Comparison of ENCODE assay signal across 12 cellular contexts in genomic region chr5:148760945-148761638, GRCh38.
DNase-seq lines count a peak whose midpoint lies in the region; ATAC-seq lines count a peak whose summit lies in the region.
"Had no signal": no experiment of that assay in that cellular context is flagged by ENCODE, and none has a peak within 500 bp of the region (broad histone marks: within the 10 kb centered on the region; RNA-seq: fewer than 3 reads in every experiment).

No MANE protein-coding gene starts in this region.

- ATAC-seq in GM18907 (IDR thresholded peaks at IDR 0.05; ENCODE audit: unreplicated experiment) (peak; percentile 100), GM21786 (IDR thresholded peaks at IDR 0.05; ENCODE audit: unreplicated experiment) (peak; percentile 100), HG03457 (IDR thresholded peaks at IDR 0.05; ENCODE audit: unreplicated experiment) (peak; percentile 100)

- DNase-seq in immature natural killer cell: peak; percentile 44 to 59 (median 59)
- DNase-seq in CD1c-positive myeloid dendritic cell (ENCODE audit: extremely low spot score): no peak
- DNase-seq in hypothalamus (lab: John Stamatoyannopoulos, UW): no peak
- DNase-seq in activated CD4-positive, alpha-beta memory T cell treated with anti-CD3 and anti-CD28 coated beads, Interleukin-2, amount 10 ng/mL, durations not matched to agents 7 days and 5 days: no peak
- DNase-seq in effector CD8-positive, alpha-beta T cell (lab: John Stamatoyannopoulos, UW): no peak
- DNase-seq: activated CD4-positive, alpha-beta T cell treated with anti-CD3 and anti-CD28 coated beads, Interleukin-2, amount 10 ng/mL, durations not matched to agents 7 days and 5 days; DND-41 had no signal

- peaks cover 4 to 20% (median 12%) of the 10 kb centered on the region in 6 donors for H3K9me3 Mint-ChIP-seq in immature natural killer cell
- H3K9me3 Mint-ChIP-seq in activated CD4-positive, alpha-beta memory T cell treated with anti-CD3 and anti-CD28 coated beads, Interleukin-2, amount 10 ng/mL, durations not matched to agents 7 days and 5 days: no peaks in the 10 kb centered on the region
- H3K9me3 Mint-ChIP-seq: activated CD4-positive, alpha-beta T cell treated with anti-CD3 and anti-CD28 coated beads, Interleukin-2, amount 10 ng/mL, durations not matched to agents 7 days and 5 days had no signal

- H3K4me1 Mint-ChIP-seq in immature natural killer cell: peaks cover 17 to 27% of the 10 kb centered on the region in 2 donors
- peaks cover 8% of the 10 kb centered on the region for H3K4me1 Mint-ChIP-seq in activated CD4-positive, alpha-beta memory T cell treated with anti-CD3 and anti-CD28 coated beads, Interleukin-2, amount 10 ng/mL, durations not matched to agents 7 days and 5 days

- CTCF ChIA-PET in activated CD4-positive, alpha-beta memory T cell treated with anti-CD3 and anti-CD28 coated beads, Interleukin-2, amount 10 ng/mL, durations not matched to agents 7 days and 5 days (lab: Charles Lee): interaction anchor here (0.9 to 1.9 kb wide), 3 partner anchors 20 to 197 kb away, joined by 3 to 5 read pairs (median 4); no protein-coding TSS in a partner anchor

- H3K27ac Mint-ChIP-seq in immature natural killer cell: peak overlapping the region in 1 of 6 donors; percentile 67
- no peak overlapping the region for H3K27ac Mint-ChIP-seq in activated CD4-positive, alpha-beta memory T cell treated with anti-CD3 and anti-CD28 coated beads, Interleukin-2, amount 10 ng/mL, durations not matched to agents 7 days and 5 days
- H3K27ac Mint-ChIP-seq: activated CD4-positive, alpha-beta T cell treated with anti-CD3 and anti-CD28 coated beads, Interleukin-2, amount 10 ng/mL, durations not matched to agents 7 days and 5 days; dendritic cell treated with granulocyte-macrophage colony-stimulating factor and Interleukin-4, amounts not matched to agents 40 ng/mL and 50 ng/mL, for 4 days; progenitor cell of endocrine pancreas had no signal

- peaks cover 6 to 7% (median 6%) of the 10 kb centered on the region in 3 donors for H3K27me3 Mint-ChIP-seq in immature natural killer cell (ENCODE audit: low read depth in 3 of 3)
- H3K27me3 Mint-ChIP-seq in activated CD4-positive, alpha-beta memory T cell treated with anti-CD3 and anti-CD28 coated beads, Interleukin-2, amount 10 ng/mL, durations not matched to agents 7 days and 5 days: peaks cover 38% of the 10 kb centered on the region
- H3K27me3 Mint-ChIP-seq: dendritic cell treated with granulocyte-macrophage colony-stimulating factor and Interleukin-4, amounts not matched to agents 40 ng/mL and 50 ng/mL, for 4 days had no signal

- H3K36me3 Mint-ChIP-seq in immature natural killer cell: peaks cover 7 to 13% (median 9%) of the 10 kb centered on the region in 3 donors
- H3K36me3 Mint-ChIP-seq in activated CD4-positive, alpha-beta memory T cell treated with anti-CD3 and anti-CD28 coated beads, Interleukin-2, amount 10 ng/mL, durations not matched to agents 7 days and 5 days (ENCODE audit: low read depth): no peaks in the 10 kb centered on the region

- H3K4me3 Mint-ChIP-seq in immature natural killer cell: peak overlapping the region in 3 of 5 donors; percentile 27 to 39 (median 27)
- H3K4me3 Mint-ChIP-seq in activated CD4-positive, alpha-beta memory T cell treated with anti-CD3 and anti-CD28 coated beads, Interleukin-2, amount 10 ng/mL, durations not matched to agents 7 days and 5 days: no peak overlapping the region
- H3K4me3 Mint-ChIP-seq: activated CD4-positive, alpha-beta T cell treated with anti-CD3 and anti-CD28 coated beads, Interleukin-2, amount 10 ng/mL, durations not matched to agents 7 days and 5 days; dendritic cell treated with granulocyte-macrophage colony-stimulating factor and Interleukin-4, amounts not matched to agents 40 ng/mL and 50 ng/mL, for 4 days had no signal

- POLR2A ChIA-PET in activated CD4-positive, alpha-beta memory T cell treated with anti-CD3 and anti-CD28 coated beads, Interleukin-2, amount 10 ng/mL, durations not matched to agents 7 days and 5 days (lab: Charles Lee): no interaction called here

Comparison
In these comparisons a context has a peak if more than half of its experiments do, and no peak if none do; other contexts are left out.
1. DNase-seq: peak in immature natural killer cell (3 of 3); none in CD1c-positive myeloid dendritic cell (single experiment), hypothalamus (0 of 51), activated CD4-positive, alpha-beta memory T cell treated with anti-CD3 and anti-CD28 coated beads, Interleukin-2, amount 10 ng/mL, durations not matched to agents 7 days and 5 days (single experiment) and effector CD8-positive, alpha-beta T cell (single experiment).
2. Peak in every context shown above with its lines, with median percentiles within 50 percentile points of each other: ATAC-seq.